14 cellular contexts compared by ENCODE assay signal in the genomic region with DNA sequence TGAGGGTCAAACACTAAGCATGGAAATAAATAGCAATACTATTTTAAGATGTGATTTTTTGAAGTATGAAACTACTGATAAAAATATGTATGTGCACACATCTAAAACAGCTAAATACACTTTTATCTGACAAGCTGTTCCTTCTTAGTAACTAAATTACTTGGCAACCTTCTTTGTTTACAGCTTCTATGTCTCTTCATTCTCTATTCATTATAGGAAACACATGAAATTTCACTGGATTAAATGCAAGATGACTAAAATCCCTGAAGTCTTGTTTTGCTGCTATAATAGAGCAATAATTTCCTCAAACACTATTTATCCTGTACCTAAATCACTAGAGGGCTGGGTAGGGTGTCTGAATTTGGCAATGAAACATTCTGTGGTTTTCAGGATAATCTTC.
"Had no signal": no experiment of that assay in that cellular context is flagged by ENCODE, and none has a peak within 500 bp of the region (broad histone marks: within the 10 kb centered on the region; RNA-seq: fewer than 3 reads in every experiment).

No MANE protein-coding gene starts in this region.

- H3K27me3 Mint-ChIP-seq: activated CD4-positive, alpha-beta memory T cell treated with anti-CD3 and anti-CD28 coated beads, Interleukin-2, amount 10 ng/mL, durations not matched to agents 7 days and 5 days had no signal

- H3K27ac ChIP-seq: left lung, skin epidermis, tibial artery had no signal

- H3K4me3 ChIP-seq: left lung, right atrium auricular region, skin epidermis, tibial artery had no signal

- H3K9me3 ChIP-seq: left lung, right atrium auricular region, tibial artery had no signal

- H3K4me3 Mint-ChIP-seq: activated CD4-positive, alpha-beta memory T cell treated with anti-CD3 and anti-CD28 coated beads, Interleukin-2, amount 10 ng/mL, durations not matched to agents 7 days and 5 days; T-helper 2 cell treated with Interferon-gamma antibody and Interleukin-4, amounts not matched to agents 5 μg/mL and 100 μg/mL, for 36 hours had no signal

- H3K27ac Mint-ChIP-seq: activated CD4-positive, alpha-beta memory T cell treated with anti-CD3 and anti-CD28 coated beads, Interleukin-2, amount 10 ng/mL, durations not matched to agents 7 days and 5 days; activated T-cell treated with anti-CD3 and anti-CD28 coated beads, Interleukin-2, amount 50 U/mL, for 72 hours; T-helper 2 cell treated with Interferon-gamma antibody and Interleukin-4, amounts not matched to agents 5 μg/mL and 100 μg/mL, for 36 hours had no signal

- H3K27me3 ChIP-seq: left lung, right atrium auricular region, tibial artery had no signal

- ATAC-seq: activated T-cell treated with anti-CD3 and anti-CD28 coated beads, Interleukin-2, amount 50 U/mL, for 72 hours had no signal

- DNase-seq: activated CD4-positive, alpha-beta memory T cell treated with anti-CD3 and anti-CD28 coated beads, Interleukin-2, amount 10 ng/mL, durations not matched to agents 7 days and 5 days; activated CD4-positive, CD25-positive, alpha-beta regulatory T cell treated with anti-CD3 and anti-CD28 coated beads, Interleukin-2, amount 50 U/mL, for 72 hours; activated gamma-delta T cell treated with Interleukin-2 at 50 U/mL for 16 hours; activated T-cell treated with anti-CD3 and anti-CD28 coated beads, Interleukin-2, amount 50 U/mL, for 72 hours; central memory CD4-positive, alpha-beta T cell; cortex of kidney; effector memory CD4-positive, alpha-beta T cell; glutamatergic neuron; left lung; posterior cingulate gyrus; tibial artery had no signal
